In genomic region chr11:61946894-61947293, GRCh38 we compare ENCODE assay signal across 1 cellular context.
TF ChIP-seq lines count a peak whose summit lies in the region.

No MANE protein-coding gene starts in this region.

TF ChIP-seq in SK-N-SH, 30 proteins besides CTCF, POLR2A, EP300 and RAD21 (continued from another document):
- TF ChIP-seq REST (IDR thresholded peaks at IDR 0.05; ENCODE audit: low read depth, low read length), result no peak
- TF ChIP-seq CHD2 (IDR thresholded peaks at IDR 0.05; ENCODE audit: low read length, partially characterized antibody), result no peak
- TF ChIP-seq MXI1 (IDR thresholded peaks at IDR 0.05; ENCODE audit: low read depth, low read length), result no peak
